ENCODE assay signal across 8 cellular contexts in the genomic region with DNA sequence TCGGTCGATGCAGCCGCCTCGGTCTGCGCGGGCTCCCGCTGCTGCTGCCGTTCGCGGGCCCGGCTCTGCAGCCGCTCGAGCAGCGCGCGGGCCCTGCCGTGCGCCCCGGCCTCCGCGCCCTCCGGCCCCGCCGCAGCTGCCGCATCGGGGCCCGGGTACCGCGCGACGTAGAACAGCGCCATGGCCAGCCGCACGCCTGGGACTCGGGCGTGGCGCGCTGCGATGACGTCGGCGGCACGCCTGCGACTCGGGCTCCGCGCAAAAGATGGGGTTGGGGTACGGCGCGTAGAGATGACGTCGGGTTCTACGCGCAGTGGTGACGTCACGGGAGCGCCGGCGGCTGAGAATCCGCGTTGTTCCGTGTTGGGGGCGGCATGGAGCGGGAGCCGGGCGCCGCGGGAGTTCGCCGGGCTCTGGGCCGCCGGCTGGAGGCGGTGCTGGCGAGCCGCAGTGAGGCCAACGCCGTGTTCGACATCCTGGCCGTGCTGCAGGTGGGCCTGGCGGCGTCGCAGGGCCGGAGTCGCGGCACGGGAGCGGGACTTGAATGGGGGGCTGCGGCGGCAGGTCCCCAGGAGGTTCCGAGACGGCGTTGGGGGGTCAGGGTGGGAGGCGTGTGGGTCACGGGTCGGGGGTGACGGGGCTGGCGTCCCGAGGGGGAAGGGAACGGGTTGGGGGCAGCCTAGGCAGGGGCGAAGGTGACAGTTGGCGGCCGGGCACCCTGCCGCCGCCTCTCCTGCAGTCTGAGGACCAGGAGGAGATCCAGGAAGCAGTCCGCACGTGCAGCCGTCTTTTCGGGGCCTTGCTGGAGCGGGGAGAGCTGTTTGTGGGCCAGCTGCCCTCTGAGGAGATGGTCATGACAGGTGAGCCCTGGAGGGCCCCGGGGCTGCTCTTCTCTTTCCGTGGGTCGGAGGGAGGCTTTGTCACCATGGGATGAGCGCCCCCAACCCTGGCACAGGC. TPM values are rescaled to one million over a fixed set of nuclear protein-coding genes. Genes with fewer than 3 reads are reported as not detected.
DNase-seq lines count a peak whose midpoint lies in the region; ATAC-seq and TF ChIP-seq lines count a peak whose summit lies in the region.

A gene with protein sequence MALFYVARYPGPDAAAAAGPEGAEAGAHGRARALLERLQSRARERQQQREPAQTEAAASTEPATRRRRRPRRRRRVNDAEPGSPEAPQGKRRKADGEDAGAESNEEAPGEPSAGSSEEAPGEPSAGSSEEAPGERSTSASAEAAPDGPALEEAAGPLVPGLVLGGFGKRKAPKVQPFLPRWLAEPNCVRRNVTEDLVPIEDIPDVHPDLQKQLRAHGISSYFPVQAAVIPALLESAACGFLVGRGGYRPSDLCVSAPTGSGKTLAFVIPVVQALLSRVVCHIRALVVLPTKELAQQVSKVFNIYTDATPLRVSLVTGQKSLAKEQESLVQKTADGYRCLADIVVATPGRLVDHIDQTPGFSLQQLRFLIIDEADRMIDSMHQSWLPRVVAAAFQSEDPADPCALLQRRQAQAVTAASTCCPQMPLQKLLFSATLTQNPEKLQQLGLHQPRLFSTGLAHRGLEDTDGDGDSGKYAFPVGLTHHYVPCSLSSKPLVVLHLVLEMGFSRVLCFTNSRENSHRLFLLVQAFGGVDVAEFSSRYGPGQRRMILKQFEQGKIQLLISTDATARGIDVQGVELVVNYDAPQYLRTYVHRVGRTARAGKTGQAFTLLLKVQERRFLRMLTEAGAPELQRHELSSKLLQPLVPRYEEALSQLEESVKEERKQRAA (minus strand): TSS at position 205 of the 957 bp plus-strand sequence. CDS start 23 bp downstream, at position 182.
A gene (plus strand): TSS at position 343 of the 957 bp plus-strand sequence. CDS start 32 bp downstream, at position 375.

- no peak for TF ChIP-seq CTCF in PC-9 (conservative IDR thresholded peaks at IDR 0.05)

- intact Hi-C loops in PC-9 (cut with micrococcal nuclease; ENCODE audit: unreplicated experiment) = no loop called here

- no peaks in the 10 kb centered on the region for H3K9me2 ChIP-seq in PC-9 (ENCODE audit: insufficient read depth)

- H3K27me3 ChIP-seq in PC-9 (ENCODE audit: insufficient read depth, low read depth) = no peaks in the 10 kb centered on the region
- H3K27me3 ChIP-seq in muscle layer of colon (ENCODE audit: control insufficient read depth in 1 of 2, insufficient read depth in 2 of 2, low read length in 2 of 2) = no peaks in the 10 kb centered on the region

- peaks cover 31% of the 10 kb centered on the region for H3K79me2 ChIP-seq in PC-9 (ENCODE audit: low read depth)

- H3F3A ChIP-seq in PC-9 (ENCODE audit: insufficient read depth, low read depth) = no peaks in the 10 kb centered on the region

- H2AFZ ChIP-seq in PC-9 = peak within 1 kb of the TSS; percentile 93

- peak within 1 kb of the TSS; percentile 96 for H3K4me2 ChIP-seq in PC-9

- TF ChIP-seq EP300 in Ishikawa (IDR thresholded peaks at IDR 0.05; ENCODE audit: borderline replicate concordance) = peak; percentile 38; the same call in 1 of the 2 replicates

- CTCF ChIA-PET in PC-9 (lab: Charles Lee) = interaction anchor here (1.0 kb wide), 1 partner anchor 9 kb away, joined by 3 read pairs; no protein-coding TSS in a partner anchor

- no TSS peak for BruUV-seq in PC-9 (replicated peaks; lab: Mats Ljungman, UMichigan)

- TF ChIP-seq RAD21 in Ishikawa (IDR thresholded peaks at IDR 0.05; ENCODE audit: low read depth) = no peak

- H3K27ac ChIP-seq in PC-9 = no peak within 1 kb of the TSS
- peak within 1 kb of the TSS; percentile 88 for H3K27ac ChIP-seq in muscle layer of colon (ENCODE audit: low read depth, low read length)

- H4K20me1 ChIP-seq in PC-9 (ENCODE audit: insufficient read depth) = 0 out of 2 replicates have a peak, but pooled peaks cover 6% of the 10 kb centered on the region

- H3K9me3 ChIP-seq in PC-9 (ENCODE audit: insufficient read depth, low read depth) (no peaks in the 10 kb centered on the region), muscle layer of colon (ENCODE audit: low read length) (no peaks in the 10 kb centered on the region)

- H3K9ac ChIP-seq in muscle layer of colon (ENCODE audit: low read length) = peak within 1 kb of the TSS; percentile 71

- H3K4me3 ChIP-seq in PC-9 (peak within 1 kb of the TSS; percentile 99), muscle layer of colon (ENCODE audit: low read depth in 1 of 2, low read length in 2 of 2) (peak within 1 kb of the TSS; percentile 75 to 92)

- H3K4me1 ChIP-seq in PC-9 (replicated peaks; ENCODE audit: insufficient read depth) (peaks cover 13% of the 10 kb centered on the region), muscle layer of colon (ENCODE audit: insufficient read depth, low read length) (peaks cover 21% of the 10 kb centered on the region)

- POLR2A ChIA-PET in PC-9 (lab: Charles Lee; ENCODE audit: unreplicated experiment) = no interaction called here

- H3K36me3 ChIP-seq in PC-9 (ENCODE audit: low read depth) = peaks cover 15% of the 10 kb centered on the region
- peaks cover 34% of the 10 kb centered on the region for H3K36me3 ChIP-seq in muscle layer of colon (ENCODE audit: insufficient read depth, low read length)

- DNase-seq in DMS53 (lab: John Stamatoyannopoulos, UW) (peak; percentile 97), PC-9 (peak; percentile 83 to 94)
- DNase-seq in activated T-cell treated with anti-CD3 and anti-CD28 coated beads, Interleukin-2, amount 50 U/mL, for 1 hour = peak; percentile 98
- peak; percentile 94 to 98 for DNase-seq in stimulated activated CD8-positive, alpha-beta memory T cell treated with anti-CD3 and anti-CD28 coated beads, Interleukin-7, amount 100 ng/mL, for 1 hour (ENCODE audit: low read depth in 2 of 2)

- peak; percentile 79 for ATAC-seq in GM21576 (IDR thresholded peaks at IDR 0.05; ENCODE audit: unreplicated experiment)
- ATAC-seq in esophagus mucosa = peak; percentile 94

TF ChIP-seq in Ishikawa, 13 proteins besides CTCF, POLR2A, EP300 and RAD21:
- TF ChIP-seq CREB1 (IDR thresholded peaks at IDR 0.05; ENCODE audit: low read depth) (peak; percentile 100), NFIC (IDR thresholded peaks at IDR 0.05) (no peak), FOXM1 (IDR thresholded peaks at IDR 0.05; ENCODE audit: borderline replicate concordance, low read depth) (no peak), TEAD4 (IDR thresholded peaks at IDR 0.05) (peak; percentile 33; the same call in 1 of the 2 replicates), TCF12 (IDR thresholded peaks at IDR 0.05; ENCODE audit: low read depth) (peak; percentile 74; the same call in 1 of the 2 replicates), CEBPB (IDR thresholded peaks at IDR 0.05) (no peak), TAF1 (IDR thresholded peaks at IDR 0.05; ENCODE audit: low read depth) (peak; percentile 81), ZBTB7A (IDR thresholded peaks at IDR 0.05; ENCODE audit: low read depth) (no peak), YY1 (IDR thresholded peaks at IDR 0.05; ENCODE audit: low read depth) (peak; percentile 92), EGR1 (IDR thresholded peaks at IDR 0.05) (peak; percentile 52; the same call in 1 of the 2 replicates)
- TF ChIP-seq, protein P1, sequence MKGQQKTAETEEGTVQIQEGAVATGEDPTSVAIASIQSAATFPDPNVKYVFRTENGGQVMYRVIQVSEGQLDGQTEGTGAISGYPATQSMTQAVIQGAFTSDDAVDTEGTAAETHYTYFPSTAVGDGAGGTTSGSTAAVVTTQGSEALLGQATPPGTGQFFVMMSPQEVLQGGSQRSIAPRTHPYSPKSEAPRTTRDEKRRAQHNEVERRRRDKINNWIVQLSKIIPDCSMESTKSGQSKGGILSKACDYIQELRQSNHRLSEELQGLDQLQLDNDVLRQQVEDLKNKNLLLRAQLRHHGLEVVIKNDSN (IDR thresholded peaks at IDR 0.05) = peak; percentile 36; the same call in 1 of the 2 replicates
- TF ChIP-seq, protein P2, sequence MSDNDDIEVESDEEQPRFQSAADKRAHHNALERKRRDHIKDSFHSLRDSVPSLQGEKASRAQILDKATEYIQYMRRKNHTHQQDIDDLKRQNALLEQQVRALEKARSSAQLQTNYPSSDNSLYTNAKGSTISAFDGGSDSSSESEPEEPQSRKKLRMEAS (IDR thresholded peaks at IDR 0.05) = peak; percentile 96
- TF ChIP-seq, protein P3, sequence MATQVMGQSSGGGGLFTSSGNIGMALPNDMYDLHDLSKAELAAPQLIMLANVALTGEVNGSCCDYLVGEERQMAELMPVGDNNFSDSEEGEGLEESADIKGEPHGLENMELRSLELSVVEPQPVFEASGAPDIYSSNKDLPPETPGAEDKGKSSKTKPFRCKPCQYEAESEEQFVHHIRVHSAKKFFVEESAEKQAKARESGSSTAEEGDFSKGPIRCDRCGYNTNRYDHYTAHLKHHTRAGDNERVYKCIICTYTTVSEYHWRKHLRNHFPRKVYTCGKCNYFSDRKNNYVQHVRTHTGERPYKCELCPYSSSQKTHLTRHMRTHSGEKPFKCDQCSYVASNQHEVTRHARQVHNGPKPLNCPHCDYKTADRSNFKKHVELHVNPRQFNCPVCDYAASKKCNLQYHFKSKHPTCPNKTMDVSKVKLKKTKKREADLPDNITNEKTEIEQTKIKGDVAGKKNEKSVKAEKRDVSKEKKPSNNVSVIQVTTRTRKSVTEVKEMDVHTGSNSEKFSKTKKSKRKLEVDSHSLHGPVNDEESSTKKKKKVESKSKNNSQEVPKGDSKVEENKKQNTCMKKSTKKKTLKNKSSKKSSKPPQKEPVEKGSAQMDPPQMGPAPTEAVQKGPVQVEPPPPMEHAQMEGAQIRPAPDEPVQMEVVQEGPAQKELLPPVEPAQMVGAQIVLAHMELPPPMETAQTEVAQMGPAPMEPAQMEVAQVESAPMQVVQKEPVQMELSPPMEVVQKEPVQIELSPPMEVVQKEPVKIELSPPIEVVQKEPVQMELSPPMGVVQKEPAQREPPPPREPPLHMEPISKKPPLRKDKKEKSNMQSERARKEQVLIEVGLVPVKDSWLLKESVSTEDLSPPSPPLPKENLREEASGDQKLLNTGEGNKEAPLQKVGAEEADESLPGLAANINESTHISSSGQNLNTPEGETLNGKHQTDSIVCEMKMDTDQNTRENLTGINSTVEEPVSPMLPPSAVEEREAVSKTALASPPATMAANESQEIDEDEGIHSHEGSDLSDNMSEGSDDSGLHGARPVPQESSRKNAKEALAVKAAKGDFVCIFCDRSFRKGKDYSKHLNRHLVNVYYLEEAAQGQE (IDR thresholded peaks at IDR 0.05; ENCODE audit: low read depth) = 0 out of 2 replicates have a peak, but pooled peaks have one; percentile 30

RNA-seq across cellular contexts. Expression of the first gene that starts in this region (rescaled TPM):
- total RNA-seq in PC-9 (2021) (16.2 and 19.7 TPM in 2 replicates), esophagus mucosa (9.0 TPM)

RNA-seq across cellular contexts. Expression of the second gene that starts in this region (rescaled TPM):
- total RNA-seq in PC-9 (2021) (24.1 and 27.1 TPM in 2 replicates), esophagus mucosa (18.1 TPM)
